9 cellular contexts compared by ENCODE assay signal in genomic region chr16:4623593-4623992, GRCh38. TPM values are rescaled to one million over a fixed set of nuclear protein-coding genes. Genes with fewer than 3 reads are reported as not detected.
DNase-seq lines count a peak whose midpoint lies in the region; ATAC-seq, FAIRE-seq and TF ChIP-seq lines count a peak whose summit lies in the region.
"Had no signal": no experiment of that assay in that cellular context is flagged by ENCODE, and none has a peak within 500 bp of the region (broad histone marks: within the 10 kb centered on the region; RNA-seq: fewer than 3 reads in every experiment).

No MANE protein-coding gene starts in this region.

- H3K27ac ChIP-seq in CD8-positive, alpha-beta memory T cell (ENCODE audit: low read depth, low read length): peak overlapping the region; percentile 94
- no peak overlapping the region for H3K27ac ChIP-seq in MM.1S (ENCODE audit: low read length)
- no peak overlapping the region for H3K27ac ChIP-seq in K562 (ENCODE audit: extremely low read depth, low read depth, low read length)
- peak overlapping the region in 1 of 4 donors; percentile 96 for H3K27ac ChIP-seq in sigmoid colon

- TF ChIP-seq CTCF in MM.1S (IDR thresholded peaks at IDR 0.05; ENCODE audit: low read length) (no peak), K562 (IDR thresholded peaks at IDR 0.05 in 2 of 3, conservative IDR thresholded peaks at IDR 0.05 in 1 of 3; ENCODE audit: insufficient read depth in 2 of 3, low read depth in 1 of 3, low read length in 3 of 3) (no peak), progenitor cell of endocrine pancreas (IDR thresholded peaks at IDR 0.05; ENCODE audit: unreplicated experiment) (no peak), sigmoid colon (IDR thresholded peaks at IDR 0.05) (no peak)

- TF ChIP-seq RAD21 in K562 (CRISPR knock-in tag; conservative IDR thresholded peaks at IDR 0.05 in 1 of 2, IDR thresholded peaks at IDR 0.05 in 1 of 2): no peak

- H3K79me2 ChIP-seq in MM.1S (ENCODE audit: low read length) (peaks cover 35% of the 10 kb centered on the region), K562 (ENCODE audit: control insufficient read depth, insufficient read depth, low read length) (peaks cover 30% of the 10 kb centered on the region)

- CTCF ChIA-PET in CD8-positive, alpha-beta memory T cell (lab: Charles Lee): interaction anchor here (0.7 to 3.6 kb wide), 19 partner anchors 8 to 276 kb away, joined by 3 to 22 read pairs (median 4); partner anchors contain the start of genes ANKS3, DNAAF8 and UBALD1
- CTCF ChIA-PET in K562 (lab: Yijun Ruan, JAX; ENCODE audit: low intra/inter-chr PET ratio): interaction anchor here (0.5 to 0.7 kb wide), 2 partner anchors 105 to 153 kb away, joined by 4 read pairs; no protein-coding TSS in a partner anchor

- no peak for FAIRE-seq in K562 (lab: Jason Lieb, UNC)
- no peak for FAIRE-seq in GM12891 (lab: Jason Lieb, UNC)
- FAIRE-seq: bronchial epithelial cell had no signal

- peaks cover 24% of the 10 kb centered on the region for H3K4me1 ChIP-seq in CD8-positive, alpha-beta memory T cell (ENCODE audit: insufficient read depth, low read length)
- peaks cover 14% of the 10 kb centered on the region; the same call in 1 of the 2 replicates for H3K4me1 ChIP-seq in MM.1S (ENCODE audit: low read length)
- H3K4me1 ChIP-seq in K562 (replicated peaks in 1 of 2; ENCODE audit: control insufficient read depth in 2 of 2, insufficient read depth in 2 of 2, low read length in 2 of 2): peaks cover 19 to 21% of the 10 kb centered on the region in 2 experiments; a peak in 4 of 5 replicates
- H3K4me1 ChIP-seq in sigmoid colon: peaks cover 0 to 28% (median 24%) of the 10 kb centered on the region in 4 donors

- no peaks in the 10 kb centered on the region for H3K9me2 ChIP-seq in MM.1S (replicated peaks; ENCODE audit: insufficient read depth, low read length)

- WGBS in K562 (ENCODE audit: insufficient coverage, low coverage, missing lambda C conversion rate): 87% methylated on average over 7 of the region's 7 CpGs
- 86 to 87% methylated on average over 7 of the region's 7 CpGs for WGBS in sigmoid colon, 2 donors

- BruUV-seq in K562 (replicated peaks; lab: Mats Ljungman, UMichigan): no TSS peak

- peaks cover 0 to 12% (median 0%) of the 10 kb centered on the region in 3 donors for H3K36me3 Mint-ChIP-seq in CD8-positive, alpha-beta memory T cell
- H3K36me3 Mint-ChIP-seq in progenitor cell of endocrine pancreas (ENCODE audit: insufficient read depth): peaks cover 2% of the 10 kb centered on the region

- no peaks in the 10 kb centered on the region for H3K27me3 ChIP-seq in CD8-positive, alpha-beta memory T cell (ENCODE audit: insufficient read depth, low read length, poor library complexity, severe bottlenecking)
- H3K27me3 ChIP-seq in MM.1S (replicated peaks; ENCODE audit: insufficient read depth, low read length) (no peaks in the 10 kb centered on the region), K562 (ENCODE audit: control insufficient read depth in 2 of 2, insufficient read depth in 2 of 2, low read length in 2 of 2) (no peaks in the 10 kb centered on the region), sigmoid colon (no peaks in the 10 kb centered on the region)
- H3K27me3 ChIP-seq: SJSA1 had no signal

- intact Hi-C loops in K562 (cut with micrococcal nuclease) (loop anchor here (5.0 kb wide), 1 partner anchor 334 kb away; the partner anchor contains the start of gene SEC14L5), sigmoid colon (cut with DNase I) (no loop called here)

- H4K20me1 ChIP-seq in MM.1S (ENCODE audit: insufficient read depth, low read length) (peaks cover 9% of the 10 kb centered on the region; the same call in 1 of the 2 replicates), K562 (replicated peaks; ENCODE audit: control insufficient read depth, insufficient read depth, low read length) (peaks cover 5% of the 10 kb centered on the region; the same call in 1 of the 2 replicates)

- H3F3A ChIP-seq in MM.1S (ENCODE audit: insufficient read depth, low read length): no peaks in the 10 kb centered on the region; the same call in 1 of the 2 replicates

- POLR2A ChIA-PET in CD8-positive, alpha-beta memory T cell (lab: Charles Lee): interaction anchor here (0.6 to 1.9 kb wide), 5 partner anchors 7 to 70 kb away, joined by 3 to 18 read pairs (median 7); partner anchors contain the start of gene NUDT16L1
- POLR2A ChIA-PET in K562 (lab: Yijun Ruan, JAX): interaction anchor here (0.6 to 1.4 kb wide), 2 partner anchors 10 to 226 kb away, joined by 3 to 8 read pairs; no protein-coding TSS in a partner anchor

- TF ChIP-seq EP300 in K562 (IDR thresholded peaks at IDR 0.05; ENCODE audit: low read length): no peak
- no peak for TF ChIP-seq EP300 in sigmoid colon (IDR thresholded peaks at IDR 0.05)

- peak overlapping the region; percentile 75 to 96 (median 90) for H3K4me3 Mint-ChIP-seq in CD8-positive, alpha-beta memory T cell
- H3K4me3 Mint-ChIP-seq in progenitor cell of endocrine pancreas (ENCODE audit: low read depth): peak overlapping the region; percentile 62

- H3K4me2 ChIP-seq in MM.1S (ENCODE audit: low read depth, low read length): peak overlapping the region; percentile 58; the same call in 1 of the 2 replicates
- peak overlapping the region; percentile 81; the same call in 1 of the 2 replicates for H3K4me2 ChIP-seq in K562 (ENCODE audit: insufficient read depth, low read length)

- H3K4me3 ChIP-seq in CD8-positive, alpha-beta memory T cell (ENCODE audit: low read length): no peak overlapping the region
- H3K4me3 ChIP-seq in MM.1S (ENCODE audit: low read length): peak overlapping the region; percentile 61; the same call in 1 of the 2 replicates
- no peak overlapping the region for H3K4me3 ChIP-seq in K562
- H3K4me3 ChIP-seq in sigmoid colon: no peak overlapping the region

- no peak for DNase-seq in CD8-positive, alpha-beta memory T cell
- DNase-seq in MM.1S: no peak
- no peak for DNase-seq in K562 (ENCODE audit: extremely low read depth in 1 of 4, low spot score in 3 of 4)
- DNase-seq in progenitor cell of endocrine pancreas (ENCODE audit: low spot score, unreplicated experiment): no peak
- no peak for DNase-seq in GM12891 (ENCODE audit: insufficient read length, low spot score)
- no peak for DNase-seq in sigmoid colon

- H3K9ac ChIP-seq in MM.1S (ENCODE audit: low read length) (no peak overlapping the region), K562 (ENCODE audit: insufficient read depth in 1 of 2, low read depth in 2 of 2, low read length in 2 of 2) (no peak overlapping the region; a peak in 1 of 4 replicates)

- H3K27me3 Mint-ChIP-seq in CD8-positive, alpha-beta memory T cell: no peaks in the 10 kb centered on the region
- H3K27me3 Mint-ChIP-seq in progenitor cell of endocrine pancreas: no peaks in the 10 kb centered on the region

- in situ Hi-C loops in K562 (cut with MboI): no loop called here

- peaks cover 28 to 36% (median 33%) of the 10 kb centered on the region in 3 donors for H3K4me1 Mint-ChIP-seq in CD8-positive, alpha-beta memory T cell
- peaks cover 25% of the 10 kb centered on the region for H3K4me1 Mint-ChIP-seq in progenitor cell of endocrine pancreas (ENCODE audit: low read depth)

- no peaks in the 10 kb centered on the region for H3K9me3 Mint-ChIP-seq in CD8-positive, alpha-beta memory T cell
- no peaks in the 10 kb centered on the region for H3K9me3 Mint-ChIP-seq in progenitor cell of endocrine pancreas (ENCODE audit: low read depth)

- H2AFZ ChIP-seq in MM.1S (ENCODE audit: low read length): 0 out of 2 replicates have a peak overlapping the region, but pooled peaks have one; percentile 74
- peak overlapping the region; percentile 94 for H2AFZ ChIP-seq in K562 (ENCODE audit: low read depth, low read length)

- no peaks in the 10 kb centered on the region for H3K36me3 ChIP-seq in CD8-positive, alpha-beta memory T cell (ENCODE audit: insufficient read depth, low read length)
- H3K36me3 ChIP-seq in MM.1S (replicated peaks; ENCODE audit: insufficient read depth, low read length): no peaks in the 10 kb centered on the region
- peaks cover 11% of the 10 kb centered on the region; the same call in 2 of the 3 replicates for H3K36me3 ChIP-seq in K562 (ENCODE audit: control insufficient read depth, insufficient read depth, low read length)
- H3K36me3 ChIP-seq in sigmoid colon: no peaks in the 10 kb centered on the region

- peaks cover 4% of the 10 kb centered on the region for H3K9me1 ChIP-seq in K562 (ENCODE audit: control insufficient read depth, insufficient read depth, low read length)

- peak overlapping the region in 7 of 8 donors; percentile 6 to 100 (median 84) for H3K27ac Mint-ChIP-seq in CD8-positive, alpha-beta memory T cell
- H3K27ac Mint-ChIP-seq in progenitor cell of endocrine pancreas: peak overlapping the region; percentile 100

- no peaks in the 10 kb centered on the region for H3K9me3 ChIP-seq in CD8-positive, alpha-beta memory T cell (ENCODE audit: low read length)
- H3K9me3 ChIP-seq in MM.1S (replicated peaks; ENCODE audit: insufficient read depth, low read length) (no peaks in the 10 kb centered on the region), K562 (replicated peaks; ENCODE audit: control insufficient read depth, insufficient read depth, low read depth, low read length) (no peaks in the 10 kb centered on the region), sigmoid colon (no peaks in the 10 kb centered on the region)
- H3K9me3 ChIP-seq: SJSA1 had no signal

- TF ChIP-seq POLR2A in K562 (conservative IDR thresholded peaks at IDR 0.05) (no peak), GM12891 (IDR thresholded peaks at IDR 0.05; ENCODE audit: low read depth, low read length) (no peak), sigmoid colon (IDR thresholded peaks at IDR 0.05) (no peak)

- ATAC-seq in K562 (no peak), GM18861 (IDR thresholded peaks at IDR 0.05; ENCODE audit: unreplicated experiment) (no peak)

RNA-seq across cellular contexts. Expression of gene MGRN1, which starts 1.0 kb away (rescaled TPM):
- 10 to 100 TPM; 67.3 to 69.7 TPM for total RNA-seq in CD8-positive, alpha-beta memory T cell
- 6.4 TPM for polyA plus RNA-seq in CD8-positive, alpha-beta memory T cell
- total RNA-seq in K562 (2011; cell fraction: chromatin; rRNA removed; ENCODE audit: low replicate concordance): 41.1 and 92.0 TPM in 2 replicates
- 34.2 and 37.4 TPM in 2 replicates for total RNA-seq in K562 (2011; cell fraction: nucleolus; rRNA removed)
- 33.4 and 44.4 TPM in 2 replicates for total RNA-seq in K562 (2011; cell fraction: nucleoplasm; rRNA removed)
- total RNA-seq in K562 (2014; rRNA removed) (11.6 and 15.7 TPM in 2 replicates), K562 (2014; rRNA removed; fragmentation: Illumina TruSeq; extraction: Trizol) (3.4 and 3.5 TPM in 2 replicates), K562 (2015; rRNA removed; fragmentation: Illumina TruSeq; extraction: Trizol) (6.0 and 6.8 TPM in 2 replicates), K562 (2021) (35.2 and 37.9 TPM in 2 replicates), progenitor cell of endocrine pancreas (104 and 105 TPM in 2 replicates), sigmoid colon (10 to 100 TPM; 18.4 to 37.9 (median 31.0) TPM)
- polyA plus RNA-seq in K562 (2011; rRNA removed) (2.7 and 5.0 TPM in 2 replicates), K562 (2014; fragmentation: Illumina TruSeq; extraction: Trizol) (8.5 and 17.4 TPM in 2 replicates), K562 (2014; fragmentation: Nextera tagmentation; extraction: Ambion mirVana) (under 1 TPM; 0.15 to 0.27 TPM), K562 (2014; rRNA removed) (11.2 and 13.0 TPM in 2 replicates), sigmoid colon (10 to 100 TPM; 16.8 to 34.5 (median 23.4) TPM)
- polyA plus RNA-seq in K562 (2011; cell fraction: cytosol; rRNA removed): 2.9 and 4.6 TPM in 2 replicates
- polyA plus RNA-seq in K562 (2011; cell fraction: nucleus; rRNA removed): 15.2 and 25.7 TPM in 2 replicates
- polyA plus RNA-seq in K562 (2012): 21.1 and 24.5 TPM in 2 replicates
- 5.9 and 6.1 TPM in 2 replicates for polyA minus RNA-seq in K562 (2011; rRNA and poly(A)+ RNA removed)
- polyA minus RNA-seq in K562 (2011; cell fraction: cytosol; rRNA and poly(A)+ RNA removed): 14.1 and 21.3 TPM in 2 replicates
- 10.2 and 16.8 TPM in 2 replicates for polyA minus RNA-seq in K562 (2011; cell fraction: nucleus; rRNA and poly(A)+ RNA removed)
- 29.2 TPM for polyA plus RNA-seq in GM12891 (2012; ENCODE audit: low read depth, missing spikeins)

RNA-seq across cellular contexts. Expression of gene UBALD1, which starts 8.9 kb away (rescaled TPM):
- total RNA-seq in CD8-positive, alpha-beta memory T cell: 10 to 100 TPM; 18.7 to 22.3 TPM
- 4.9 TPM for polyA plus RNA-seq in CD8-positive, alpha-beta memory T cell
- total RNA-seq in K562 (2011; cell fraction: chromatin; rRNA removed; ENCODE audit: low replicate concordance): 16.0 and 57.6 TPM in 2 replicates
- 61.3 and 65.9 TPM in 2 replicates for total RNA-seq in K562 (2011; cell fraction: nucleolus; rRNA removed)
- 23.4 and 28.0 TPM in 2 replicates for total RNA-seq in K562 (2011; cell fraction: nucleoplasm; rRNA removed)
- 22.4 and 26.6 TPM in 2 replicates for total RNA-seq in K562 (2014; rRNA removed)
- total RNA-seq in K562 (2014; rRNA removed; fragmentation: Illumina TruSeq; extraction: Trizol): 0.86 and 1.3 TPM in 2 replicates
- 6.2 and 7.5 TPM in 2 replicates for total RNA-seq in K562 (2015; rRNA removed; fragmentation: Illumina TruSeq; extraction: Trizol)
- total RNA-seq in K562 (2021): 31.7 and 38.0 TPM in 2 replicates
- 3.7 and 7.3 TPM in 2 replicates for polyA plus RNA-seq in K562 (2011; rRNA removed)
- 6.4 and 24.1 TPM in 2 replicates for polyA plus RNA-seq in K562 (2011; cell fraction: cytosol; rRNA removed)
- polyA plus RNA-seq in K562 (2011; cell fraction: nucleus; rRNA removed): 16.0 and 47.0 TPM in 2 replicates
- 33.6 and 39.2 TPM in 2 replicates for polyA plus RNA-seq in K562 (2012)
- polyA plus RNA-seq in K562 (2014; fragmentation: Illumina TruSeq; extraction: Trizol): 3.8 and 10.5 TPM in 2 replicates
- not detected for polyA plus RNA-seq in K562 (2014; fragmentation: Nextera tagmentation; extraction: Ambion mirVana)
- 21.8 and 26.0 TPM in 2 replicates for polyA plus RNA-seq in K562 (2014; rRNA removed)
- 0.87 and 1.6 TPM in 2 replicates for polyA minus RNA-seq in K562 (2011; rRNA and poly(A)+ RNA removed)
- polyA minus RNA-seq in K562 (2011; cell fraction: cytosol; rRNA and poly(A)+ RNA removed): 6.5 and 9.3 TPM in 2 replicates
- polyA minus RNA-seq in K562 (2011; cell fraction: nucleus; rRNA and poly(A)+ RNA removed): 12.0 and 17.2 TPM in 2 replicates
- 39.0 and 39.4 TPM in 2 replicates for total RNA-seq in progenitor cell of endocrine pancreas
- polyA plus RNA-seq in GM12891 (2012; ENCODE audit: low read depth, missing spikeins): 20.7 TPM
- total RNA-seq in sigmoid colon: 10 to 100 TPM in 3 of 4 donors, 1 to 10 TPM in 1; 7.6 to 20.2 (median 14.1) TPM
- 10 to 100 TPM; 10.4 to 22.9 (median 12.6) TPM for polyA plus RNA-seq in sigmoid colon
